In genomic region chr7:116271980-116272886, GRCh38 we compare ENCODE assay signal across 9 cellular contexts.
A peak's percentile ranks its signal among the peaks of the same experiment; 100 is the strongest.
DNase-seq lines count a peak whose midpoint lies in the region; ATAC-seq and TF ChIP-seq lines count a peak whose summit lies in the region.
"Had no signal": no experiment of that assay in that cellular context is flagged by ENCODE, and none has a peak within 500 bp of the region (broad histone marks: within the 10 kb centered on the region; RNA-seq: fewer than 3 reads in every experiment).

No MANE protein-coding gene starts in this region.

- intact Hi-C loops in left cardiac atrium (cut with DNase I), result loop anchor here in 1 of 2 donors (10.0 kb wide), 2 partner anchors 73 to 163 kb away; no protein-coding TSS in a partner anchor

- no peaks in the 10 kb centered on the region for H3K9me3 ChIP-seq in GM23248 (ENCODE audit: low read depth)

- H3K9ac ChIP-seq in GM23248, result peak overlapping the region; percentile 50
- H3K9ac ChIP-seq: KMS-11 had no signal

- H3K27me3 ChIP-seq in GM23248 (replicated peaks; ENCODE audit: insufficient read depth), result no peaks in the 10 kb centered on the region

- H4K20me1 ChIP-seq in GM23248 (ENCODE audit: insufficient read depth), result no peaks in the 10 kb centered on the region

- peak overlapping the region; percentile 79 for H3K27ac ChIP-seq in GM23248
- H3K27ac ChIP-seq: KMS-11 had no signal

- peaks cover 42% of the 10 kb centered on the region for H3F3A ChIP-seq in GM23248 (ENCODE audit: insufficient read depth)

- H3K4me3 ChIP-seq in GM23248, result peak overlapping the region; percentile 66

- H3K27ac Mint-ChIP-seq in stimulated activated effector memory CD8-positive, alpha-beta T cell treated with anti-CD3 and anti-CD28 coated beads, Interleukin-12 subunit alpha, Interleukin-12 subunit beta, amount 100 ng/mL, for 72 hours, result no peak overlapping the region

- in situ Hi-C loops in GM23248 (cut with MboI), result no loop called here
- in situ Hi-C loops in GM13976 (cut with MboI; ENCODE audit: low sequenced_read_pairs, unreplicated experiment), result no loop called here

- H3K4me1 ChIP-seq in GM23248 (ENCODE audit: insufficient read depth), result peaks cover 45% of the 10 kb centered on the region

- H3K4me1 Mint-ChIP-seq in stimulated activated effector memory CD8-positive, alpha-beta T cell treated with anti-CD3 and anti-CD28 coated beads, Interleukin-12 subunit alpha, Interleukin-12 subunit beta, amount 100 ng/mL, for 72 hours, result no peaks in the 10 kb centered on the region

- 1 to 4% methylated on average over 4 of the region's 4 CpGs for WGBS in GM23248 (ENCODE audit: low coverage in 1 of 2, low lambda C conversion rate in 2 of 2, missing lambda C conversion rate in 2 of 2), 2 experiments

- H3K4me2 ChIP-seq in GM23248 (ENCODE audit: unreplicated experiment), result peak overlapping the region; percentile 84
- H3K4me2 ChIP-seq: KMS-11 had no signal

- no peak overlapping the region for H3K4me3 Mint-ChIP-seq in stimulated activated effector memory CD8-positive, alpha-beta T cell treated with anti-CD3 and anti-CD28 coated beads, Interleukin-12 subunit alpha, Interleukin-12 subunit beta, amount 100 ng/mL, for 72 hours

- no peaks in the 10 kb centered on the region for H3K36me3 Mint-ChIP-seq in stimulated activated effector memory CD8-positive, alpha-beta T cell treated with anti-CD3 and anti-CD28 coated beads, Interleukin-12 subunit alpha, Interleukin-12 subunit beta, amount 100 ng/mL, for 72 hours

- H3K9me2 ChIP-seq in GM23248 (ENCODE audit: insufficient read depth), result 0 out of 2 replicates have a peak, but pooled peaks cover 3% of the 10 kb centered on the region

- DNase-seq in GM23248, result peak; percentile 96
- peak; percentile 33 for DNase-seq in left cardiac atrium
- no peak for DNase-seq in stimulated activated effector memory CD8-positive, alpha-beta T cell treated with anti-CD3 and anti-CD28 coated beads, Interleukin-12 subunit alpha, Interleukin-12 subunit beta, amount 100 ng/mL, for 72 hours (ENCODE audit: low spot score in 2 of 2)
- DNase-seq in GM13976 (ENCODE audit: low spot score), result no peak

- H3K9me3 Mint-ChIP-seq in stimulated activated effector memory CD8-positive, alpha-beta T cell treated with anti-CD3 and anti-CD28 coated beads, Interleukin-12 subunit alpha, Interleukin-12 subunit beta, amount 100 ng/mL, for 72 hours, result no peaks in the 10 kb centered on the region

- ATAC-seq in SK-N-SH treated with all-trans-retinoic acid at 6 μM for 48 hours, result peak; percentile 97
- ATAC-seq in left cardiac atrium, result peak; percentile 89 to 99
- ATAC-seq in stimulated activated effector memory CD8-positive, alpha-beta T cell treated with anti-CD3 and anti-CD28 coated beads, Interleukin-12 subunit alpha, Interleukin-12 subunit beta, amount 100 ng/mL, for 72 hours, result peak; percentile 93
- no peak for ATAC-seq in GM21619 (IDR thresholded peaks at IDR 0.05; ENCODE audit: unreplicated experiment)
- ATAC-seq in GM21825 (IDR thresholded peaks at IDR 0.05; ENCODE audit: unreplicated experiment), result no peak
- no peak for ATAC-seq in HG03457 (IDR thresholded peaks at IDR 0.05; ENCODE audit: unreplicated experiment)

- H3K79me2 ChIP-seq in GM23248 (ENCODE audit: insufficient read depth), result no peaks in the 10 kb centered on the region

- H3K36me3 ChIP-seq in GM23248 (ENCODE audit: low read depth), result no peaks in the 10 kb centered on the region

- no peak for TF ChIP-seq CTCF in GM13976 (IDR thresholded peaks at IDR 0.05; ENCODE audit: borderline replicate concordance, control extremely low read depth, extremely low read depth, insufficient read depth, missing control alignments)

- H2AFZ ChIP-seq in GM23248, result peak overlapping the region; percentile 69

TF ChIP-seq in SK-N-SH treated with all-trans-retinoic acid at 6 μM for 48 hours, 23 proteins besides CTCF, POLR2A, EP300 and RAD21:
- TF ChIP-seq TOX (CRISPR knock-in tag; IDR thresholded peaks at IDR 0.05; ENCODE audit: borderline replicate concordance) (0 out of 2 replicates have a peak, but pooled peaks have one; percentile 32), CREB5 (CRISPR knock-in tag; IDR thresholded peaks at IDR 0.05; ENCODE audit: low read depth) (no peak)

Comparison
In these comparisons a context has a peak if more than half of its experiments do, and no peak if none do; other contexts are left out.
1. DNase-seq: peak in GM23248 (single experiment) and left cardiac atrium (single experiment); none in stimulated activated effector memory CD8-positive, alpha-beta T cell treated with anti-CD3 and anti-CD28 coated beads, Interleukin-12 subunit alpha, Interleukin-12 subunit beta, amount 100 ng/mL, for 72 hours (0 of 2) and GM13976 (single experiment).
2. ATAC-seq: peak in SK-N-SH treated with all-trans-retinoic acid at 6 μM for 48 hours (single experiment), left cardiac atrium (2 of 2) and stimulated activated effector memory CD8-positive, alpha-beta T cell treated with anti-CD3 and anti-CD28 coated beads, Interleukin-12 subunit alpha, Interleukin-12 subunit beta, amount 100 ng/mL, for 72 hours (single experiment); none in GM21619 (single experiment), GM21825 (single experiment) and HG03457 (single experiment).